In the genomic region with DNA sequence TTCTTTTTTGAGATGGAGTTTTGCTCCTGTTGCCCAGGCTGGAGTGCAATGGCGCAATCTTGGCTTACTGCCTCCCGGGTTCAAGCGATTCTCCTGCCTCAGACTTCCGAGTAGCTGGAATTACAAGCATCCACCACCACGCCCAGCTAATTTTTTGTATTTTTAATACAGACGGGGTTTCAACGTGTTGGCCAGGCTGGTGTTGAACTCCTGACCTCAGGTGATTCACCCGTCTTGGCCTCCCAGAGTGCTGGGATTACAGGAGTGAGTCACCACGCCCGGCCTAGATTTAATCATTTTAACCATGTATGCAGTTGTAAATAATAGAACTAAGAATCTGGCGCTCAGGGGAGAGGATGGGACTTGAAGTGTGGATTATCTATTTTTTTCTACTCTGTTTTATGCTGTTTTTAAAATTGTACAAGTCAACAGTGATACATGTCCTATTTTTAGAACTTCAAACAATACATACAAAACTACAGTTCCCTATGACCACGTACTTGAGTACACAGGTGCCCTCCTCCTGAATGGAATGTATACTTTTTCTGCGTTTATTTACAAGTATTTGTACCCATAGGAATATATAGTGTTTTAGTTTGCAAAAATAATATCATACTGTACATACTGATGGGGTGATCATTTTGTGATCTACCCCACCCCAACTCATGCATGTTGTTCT, we compare ENCODE assay signal across 9 cellular contexts. TPM values are rescaled to one million over a fixed set of nuclear protein-coding genes. Genes with fewer than 3 reads are reported as not detected.
DNase-seq lines count a peak whose midpoint lies in the region; ATAC-seq and TF ChIP-seq lines count a peak whose summit lies in the region.
"Had no signal": no experiment of that assay in that cellular context is flagged by ENCODE, and none has a peak within 500 bp of the region (broad histone marks: within the 10 kb centered on the region; RNA-seq: fewer than 3 reads in every experiment).

No MANE protein-coding gene starts in this region.

- H3K4me3 ChIP-seq in Panc1 (ENCODE audit: low read depth in 2 of 2, low read length in 2 of 2), result no peak overlapping the region
- H3K4me3 ChIP-seq: heart left ventricle had no signal

- peaks cover 28% of the 10 kb centered on the region for H3K36me3 Mint-ChIP-seq in progenitor cell of endocrine pancreas (ENCODE audit: insufficient read depth)
- H3K36me3 Mint-ChIP-seq in nephron progenitor cell (ENCODE audit: low read depth), result peaks cover 52% of the 10 kb centered on the region

- H3K9me3 Mint-ChIP-seq in progenitor cell of endocrine pancreas (ENCODE audit: low read depth) (no peaks in the 10 kb centered on the region), nephron progenitor cell (no peaks in the 10 kb centered on the region)

- no TSS peak for BruUV-seq in Panc1 (replicated peaks; lab: Mats Ljungman, UMichigan)

- no peaks in the 10 kb centered on the region for H3K9me3 ChIP-seq in Panc1 (ENCODE audit: control insufficient read depth, insufficient read depth, low read depth, low read length)
- H3K9me3 ChIP-seq: heart left ventricle had no signal

- peaks cover 54% of the 10 kb centered on the region for H3K4me1 ChIP-seq in Panc1 (ENCODE audit: control insufficient read depth, insufficient read depth, low read length)

- in situ Hi-C loops in Panc1 (cut with HindIII; ENCODE audit: low pct_unique_long_range_greater_than_20kb, low sequenced_read_pairs), result no loop called here

- no peaks in the 10 kb centered on the region for H3K27me3 Mint-ChIP-seq in progenitor cell of endocrine pancreas
- no peaks in the 10 kb centered on the region for H3K27me3 Mint-ChIP-seq in nephron progenitor cell (ENCODE audit: low read depth, poor library complexity)

- peaks cover 13% of the 10 kb centered on the region for H3K4me1 Mint-ChIP-seq in progenitor cell of endocrine pancreas (ENCODE audit: low read depth)
- H3K4me1 Mint-ChIP-seq in nephron progenitor cell, result peaks cover 15% of the 10 kb centered on the region

- H3K27ac ChIP-seq in Panc1 (ENCODE audit: low read length), result peak overlapping the region; percentile 67
- H3K27ac ChIP-seq: heart left ventricle had no signal

- ATAC-seq in Panc1 (peak; percentile 95), HG03469 (IDR thresholded peaks at IDR 0.05; ENCODE audit: unreplicated experiment) (no peak), GM19035 (IDR thresholded peaks at IDR 0.05; ENCODE audit: unreplicated experiment) (no peak)

- peak overlapping the region; percentile 40 for H3K27ac Mint-ChIP-seq in progenitor cell of endocrine pancreas
- no peak overlapping the region for H3K27ac Mint-ChIP-seq in nephron progenitor cell

- no peaks in the 10 kb centered on the region for H3K27me3 ChIP-seq in Panc1 (ENCODE audit: control insufficient read depth, insufficient read depth, low read length)
- H3K27me3 ChIP-seq: heart left ventricle had no signal

- POLR2A ChIA-PET in Panc1 (lab: Charles Lee), result interaction anchor here (0.7 kb wide), 1 partner anchor 12 kb away, joined by 3 read pairs; no protein-coding TSS in a partner anchor

- CTCF ChIA-PET in Panc1 (lab: Charles Lee), result interaction anchor here (1.6 to 1.8 kb wide), 2 partner anchors 78 kb away, joined by 7 to 8 read pairs; no protein-coding TSS in a partner anchor

- no peak for TF ChIP-seq CTCF in Panc1 (IDR thresholded peaks at IDR 0.05)
- TF ChIP-seq CTCF in progenitor cell of endocrine pancreas (IDR thresholded peaks at IDR 0.05; ENCODE audit: unreplicated experiment), result no peak
- no peak for TF ChIP-seq CTCF in nephron progenitor cell (IDR thresholded peaks at IDR 0.05)

- DNase-seq in ELF-1 (ENCODE audit: low read depth, low spot score) (peak; percentile 62), Panc1 (ENCODE audit: low read depth, low spot score) (peak; percentile 84), dedifferentiated amniotic fluid mesenchymal stem cell (ENCODE audit: extremely low spot score) (peak; percentile 69), progenitor cell of endocrine pancreas (ENCODE audit: low spot score, unreplicated experiment) (no peak), iPS-NIHi7 (ENCODE audit: extremely low spot score) (no peak), nephron progenitor cell (no peak)

- H3K36me3 ChIP-seq in Panc1 (ENCODE audit: control insufficient read depth, insufficient read depth, low read length), result peaks cover 4% of the 10 kb centered on the region; the same call in 1 of the 2 replicates

- intact Hi-C loops in Panc1 (cut with micrococcal nuclease; ENCODE audit: unreplicated experiment), result no loop called here

- H3K4me3 Mint-ChIP-seq in progenitor cell of endocrine pancreas (ENCODE audit: low read depth) (no peak overlapping the region), nephron progenitor cell (no peak overlapping the region)

RNA-seq across cellular contexts. Expression of gene ITCH, which starts 27.8 kb away (rescaled TPM):
- 63.9 TPM for total RNA-seq in Panc1 (2021; ENCODE audit: unreplicated experiment)
- polyA plus RNA-seq in Panc1 (2012; ENCODE audit: insufficient read length), result 32.5 TPM
- total RNA-seq in progenitor cell of endocrine pancreas, result 83.9 and 85.5 TPM in 2 replicates

Comparison
In these comparisons a context has a peak if more than half of its experiments do, and no peak if none do; other contexts are left out.
1. DNase-seq: peak in ELF-1 (single experiment), Panc1 (single experiment) and dedifferentiated amniotic fluid mesenchymal stem cell (single experiment); none in progenitor cell of endocrine pancreas (single experiment), iPS-NIHi7 (single experiment) and nephron progenitor cell (single experiment).